8 cellular contexts compared by ENCODE assay signal in genomic region chr6:72411872-72412708, GRCh38.
DNase-seq lines count a peak whose midpoint lies in the region; TF ChIP-seq lines count a peak whose summit lies in the region.

No MANE protein-coding gene starts in this region.

- H3K9me2 ChIP-seq in GM23248 (ENCODE audit: insufficient read depth) (no peaks in the 10 kb centered on the region), Karpas-422 (replicated peaks; ENCODE audit: insufficient read depth, low read length) (no peaks in the 10 kb centered on the region)

- H3K27me3 ChIP-seq in GM23248 (replicated peaks; ENCODE audit: insufficient read depth) (no peaks in the 10 kb centered on the region), Karpas-422 (ENCODE audit: low read length) (no peaks in the 10 kb centered on the region)

- H3F3A ChIP-seq in GM23248 (ENCODE audit: insufficient read depth), result peaks cover 7% of the 10 kb centered on the region; the same call in 1 of the 2 replicates

- in situ Hi-C loops in GM23248 (cut with MboI), result loop anchor here (10.0 kb wide), 2 partner anchors 173 to 773 kb away; no protein-coding TSS in a partner anchor

- H2AFZ ChIP-seq in GM23248, result peak overlapping the region; percentile 12; the same call in 1 of the 2 replicates
- no peak overlapping the region for H2AFZ ChIP-seq in Karpas-422 (ENCODE audit: low read length)

- DNase-seq in EL (peak; percentile 75), GM23248 (peak; percentile 83), Karpas-422 (peak; percentile 90), fibroblast of mammary gland (ENCODE audit: low read depth) (peak; percentile 76), neural crest cell (ENCODE audit: low read depth, low spot score) (peak; percentile 83), stromal cell of bone marrow (ENCODE audit: low read depth) (peak; percentile 45)
- DNase-seq in activated T-cell treated with anti-CD3 and anti-CD28 coated beads, Interleukin-2, amount 50 U/mL, for 24 hours, result peak; percentile 88

- no peak overlapping the region for H3K27ac Mint-ChIP-seq in activated T-cell treated with anti-CD3 and anti-CD28 coated beads, Interleukin-2, amount 50 U/mL, for 24 hours
- no peak overlapping the region for H3K27ac Mint-ChIP-seq in neural crest cell (ENCODE audit: unreplicated experiment)

- H4K20me1 ChIP-seq in GM23248 (ENCODE audit: insufficient read depth) (no peaks in the 10 kb centered on the region), Karpas-422 (ENCODE audit: insufficient read depth, low read depth, low read length) (no peaks in the 10 kb centered on the region)

- peaks cover 19% of the 10 kb centered on the region for H3K4me1 ChIP-seq in GM23248 (ENCODE audit: insufficient read depth)
- no peaks in the 10 kb centered on the region for H3K4me1 ChIP-seq in Karpas-422 (ENCODE audit: low read length)

- peaks cover 15% of the 10 kb centered on the region for H3K27me3 Mint-ChIP-seq in activated T-cell treated with anti-CD3 and anti-CD28 coated beads, Interleukin-2, amount 50 U/mL, for 24 hours
- H3K27me3 Mint-ChIP-seq in neural crest cell (ENCODE audit: low read depth), result peaks cover 5% of the 10 kb centered on the region

- no peak overlapping the region for H3K4me3 Mint-ChIP-seq in activated T-cell treated with anti-CD3 and anti-CD28 coated beads, Interleukin-2, amount 50 U/mL, for 24 hours
- no peak overlapping the region for H3K4me3 Mint-ChIP-seq in neural crest cell

- H3K4me2 ChIP-seq in GM23248 (ENCODE audit: unreplicated experiment) (no peak overlapping the region), Karpas-422 (ENCODE audit: low read depth, low read length, poor library complexity, severe bottlenecking) (no peak overlapping the region)

- no peaks in the 10 kb centered on the region for H3K4me1 Mint-ChIP-seq in activated T-cell treated with anti-CD3 and anti-CD28 coated beads, Interleukin-2, amount 50 U/mL, for 24 hours (ENCODE audit: low read depth)
- peaks cover 4% of the 10 kb centered on the region for H3K4me1 Mint-ChIP-seq in neural crest cell

- no peak overlapping the region for H3K9ac ChIP-seq in GM23248
- H3K9ac ChIP-seq in Karpas-422 (ENCODE audit: low read length), result no peak overlapping the region

- H3K79me2 ChIP-seq in GM23248 (ENCODE audit: insufficient read depth) (no peaks in the 10 kb centered on the region), Karpas-422 (ENCODE audit: low read length) (no peaks in the 10 kb centered on the region)

- no peaks in the 10 kb centered on the region for H3K9me3 Mint-ChIP-seq in activated T-cell treated with anti-CD3 and anti-CD28 coated beads, Interleukin-2, amount 50 U/mL, for 24 hours
- H3K9me3 Mint-ChIP-seq in neural crest cell, result no peaks in the 10 kb centered on the region

- TF ChIP-seq CTCF in fibroblast of mammary gland (conservative IDR thresholded peaks at IDR 0.05; ENCODE audit: control insufficient read depth, insufficient read depth, low read depth, low read length) (peak; percentile 100), neural crest cell (conservative IDR thresholded peaks at IDR 0.05) (peak; percentile 100)

- H3K36me3 ChIP-seq in GM23248 (ENCODE audit: low read depth), result no peaks in the 10 kb centered on the region
- no peaks in the 10 kb centered on the region for H3K36me3 ChIP-seq in Karpas-422 (ENCODE audit: insufficient read depth, low read length)

- H3K27ac ChIP-seq in GM23248 (no peak overlapping the region), Karpas-422 (ENCODE audit: low read length) (no peak overlapping the region)

- no peaks in the 10 kb centered on the region for H3K9me3 ChIP-seq in GM23248 (ENCODE audit: low read depth)
- H3K9me3 ChIP-seq in Karpas-422 (ENCODE audit: low read length), result no peaks in the 10 kb centered on the region

- H3K4me3 ChIP-seq in GM23248 (no peak overlapping the region), Karpas-422 (ENCODE audit: low read length) (no peak overlapping the region), fibroblast of mammary gland (ENCODE audit: control insufficient read depth, low read depth, low read length) (no peak overlapping the region)

- WGBS in GM23248 (ENCODE audit: low coverage in 1 of 2, low lambda C conversion rate in 2 of 2, missing lambda C conversion rate in 2 of 2), 2 experiments, result 5 to 6% methylated on average over 7 of the region's 7 CpGs

- no peaks in the 10 kb centered on the region for H3K36me3 Mint-ChIP-seq in activated T-cell treated with anti-CD3 and anti-CD28 coated beads, Interleukin-2, amount 50 U/mL, for 24 hours (ENCODE audit: low read depth)
- H3K36me3 Mint-ChIP-seq in neural crest cell (ENCODE audit: low read depth), result no peaks in the 10 kb centered on the region

TF ChIP-seq in PFSK-1, 5 proteins besides CTCF, POLR2A, EP300 and RAD21:
- TF ChIP-seq FOXP2 (optimal IDR thresholded peaks at IDR 0.05; ENCODE audit: borderline replicate concordance, extremely low read depth, extremely low read length, insufficient read depth) (peak; percentile 15), REST (IDR thresholded peaks at IDR 0.05; ENCODE audit: insufficient read depth in 1 of 2, low read depth in 2 of 2, low read length in 2 of 2) (no peak), TAF1 (IDR thresholded peaks at IDR 0.05; ENCODE audit: borderline replicate concordance, insufficient read depth, low read length) (0 out of 2 replicates have a peak, but pooled peaks have one; percentile 28)
TF ChIP-seq in PFSK-1: peak in this region for 2.
